In genomic region chr11:90587896-90588295, GRCh38 we compare ENCODE assay signal across 20 cellular contexts.
DNase-seq lines count a peak whose midpoint lies in the region; ATAC-seq, FAIRE-seq and TF ChIP-seq lines count a peak whose summit lies in the region.
"Had no signal": no experiment of that assay in that cellular context is flagged by ENCODE, and none has a peak within 500 bp of the region (broad histone marks: within the 10 kb centered on the region; RNA-seq: fewer than 3 reads in every experiment).

No MANE protein-coding gene starts in this region.

- no peaks in the 10 kb centered on the region for H3F3A ChIP-seq in PC-9 (ENCODE audit: insufficient read depth, low read depth)

- peaks cover under 1 to 2% of the 10 kb centered on the region in 2 donors for H3K9me3 Mint-ChIP-seq in stimulated activated naive B cell treated with anti-CD40 and anti-IgM and Interleukin-4, amounts not matched to agents 10 μg/mL and 1 μg/mL and 100 μg/mL, for 72 hours

- no peak overlapping the region for H3K4me3 Mint-ChIP-seq in stimulated activated naive B cell treated with anti-CD40 and anti-IgM and Interleukin-4, amounts not matched to agents 10 μg/mL and 1 μg/mL and 100 μg/mL, for 72 hours
- H3K4me3 Mint-ChIP-seq: CD4-positive, CD25-positive, alpha-beta regulatory T cell; CD8-positive, alpha-beta memory T cell had no signal

- H3K27ac Mint-ChIP-seq in stimulated activated naive B cell treated with anti-CD40 and anti-IgM and Interleukin-4, amounts not matched to agents 10 μg/mL and 1 μg/mL and 100 μg/mL, for 72 hours, result no peak overlapping the region
- H3K27ac Mint-ChIP-seq: CD4-positive, CD25-positive, alpha-beta regulatory T cell; CD8-positive, alpha-beta memory T cell had no signal

- H3K4me1 ChIP-seq in PC-9 (replicated peaks; ENCODE audit: insufficient read depth), result no peaks in the 10 kb centered on the region
- no peaks in the 10 kb centered on the region for H3K4me1 ChIP-seq in OCI-LY7 (ENCODE audit: insufficient read depth, low read length, poor library complexity, severe bottlenecking)
- H3K4me1 ChIP-seq: BE2C had no signal

- BruUV-seq in PC-9 (replicated peaks; lab: Mats Ljungman, UMichigan), result no TSS peak
- BruUV-seq in OCI-LY7 (replicated peaks; lab: Mats Ljungman, UMichigan), result no TSS peak

- ATAC-seq in stimulated activated naive B cell treated with anti-CD40 and anti-IgM and Interleukin-4, amounts not matched to agents 10 μg/mL and 1 μg/mL and 100 μg/mL, for 72 hours (replicated peaks), result no peak

- H3K4me2 ChIP-seq in PC-9 (no peak overlapping the region), OCI-LY7 (ENCODE audit: low read length) (no peak overlapping the region)

- no peaks in the 10 kb centered on the region for H3K27me3 Mint-ChIP-seq in stimulated activated naive B cell treated with anti-CD40 and anti-IgM and Interleukin-4, amounts not matched to agents 10 μg/mL and 1 μg/mL and 100 μg/mL, for 72 hours
- H3K27me3 Mint-ChIP-seq: CD4-positive, CD25-positive, alpha-beta regulatory T cell; CD8-positive, alpha-beta memory T cell had no signal

- H3K36me3 ChIP-seq in PC-9 (ENCODE audit: low read depth) (no peaks in the 10 kb centered on the region), OCI-LY7 (ENCODE audit: insufficient read depth, low read length) (no peaks in the 10 kb centered on the region)
- H3K36me3 ChIP-seq: BE2C had no signal

- H3K27ac ChIP-seq in PC-9 (no peak overlapping the region), OCI-LY7 (ENCODE audit: low read depth, low read length, poor library complexity, severe bottlenecking) (no peak overlapping the region)
- H3K27ac ChIP-seq: GM23248 had no signal

- 0 out of 2 replicates have a peak, but pooled peaks cover 3% of the 10 kb centered on the region for H3K9me2 ChIP-seq in PC-9 (ENCODE audit: insufficient read depth)
- no peaks in the 10 kb centered on the region for H3K9me2 ChIP-seq in OCI-LY7 (ENCODE audit: insufficient read depth, low read length)

- H3K79me2 ChIP-seq in PC-9 (ENCODE audit: low read depth) (no peaks in the 10 kb centered on the region), OCI-LY7 (ENCODE audit: insufficient read depth, low read depth, low read length) (no peaks in the 10 kb centered on the region)

- H3K4me3 ChIP-seq in GM12865 (ENCODE audit: low read depth, low read length) (no peak overlapping the region), PC-9 (no peak overlapping the region), OCI-LY7 (ENCODE audit: low read depth, low read length, poor library complexity, severe bottlenecking) (no peak overlapping the region)
- H3K4me3 ChIP-seq: GM23248 had no signal

- H3K27me3 ChIP-seq in PC-9 (ENCODE audit: insufficient read depth, low read depth), result no peaks in the 10 kb centered on the region
- H3K27me3 ChIP-seq: BE2C had no signal

- H2AFZ ChIP-seq in PC-9, result 0 out of 2 replicates have a peak overlapping the region, but pooled peaks have one; percentile 6
- H2AFZ ChIP-seq in OCI-LY7 (ENCODE audit: low read length), result no peak overlapping the region
- H2AFZ ChIP-seq: GM23248 had no signal

- intact Hi-C loops in PC-9 (cut with micrococcal nuclease; ENCODE audit: unreplicated experiment) (no loop called here), OCI-LY7 (cut with micrococcal nuclease; ENCODE audit: unreplicated experiment) (no loop called here)

- peak; percentile 21 for DNase-seq in GM12865 (ENCODE audit: low read depth)
- peak; percentile 10 for DNase-seq in HT1080 (ENCODE audit: low read depth)
- DNase-seq in PC-9, result no peak
- no peak for DNase-seq in stimulated activated naive B cell treated with anti-CD40 and anti-IgM and Interleukin-4, amounts not matched to agents 10 μg/mL and 1 μg/mL and 100 μg/mL, for 72 hours
- DNase-seq in frontal cortex (ENCODE audit: low spot score in 2 of 2), result no peak
- DNase-seq in OCI-LY7 (ENCODE audit: low spot score), result no peak
- DNase-seq: ACHN; BE2C; C1 segment of cervical spinal cord; CD4-positive, CD25-positive, alpha-beta regulatory T cell; CD8-positive, alpha-beta memory T cell; COR-L47; DMS 273 treated with DMSO at 0.1 percent for 48 hours; DMS53; DND-41; EL; GM23248; HCEC 1CT had no signal

- no peaks in the 10 kb centered on the region for H3K36me3 Mint-ChIP-seq in stimulated activated naive B cell treated with anti-CD40 and anti-IgM and Interleukin-4, amounts not matched to agents 10 μg/mL and 1 μg/mL and 100 μg/mL, for 72 hours
- H3K36me3 Mint-ChIP-seq: CD4-positive, CD25-positive, alpha-beta regulatory T cell; CD8-positive, alpha-beta memory T cell had no signal

- POLR2A ChIA-PET in PC-9 (lab: Charles Lee; ENCODE audit: unreplicated experiment), result no interaction called here
- POLR2A ChIA-PET in OCI-LY7 (lab: Charles Lee), result interaction anchor here (0.6 to 0.8 kb wide), 2 partner anchors 661 to 1521 kb away, joined by 3 read pairs; no protein-coding TSS in a partner anchor

- FAIRE-seq in frontal cortex (lab: Jason Lieb, UNC), result no peak
- FAIRE-seq: GM12892, H54 had no signal

- H4K20me1 ChIP-seq in PC-9 (ENCODE audit: insufficient read depth) (no peaks in the 10 kb centered on the region), OCI-LY7 (ENCODE audit: insufficient read depth, low read length) (no peaks in the 10 kb centered on the region)

- CTCF ChIA-PET in PC-9 (lab: Charles Lee), result no interaction called here
- CTCF ChIA-PET in OCI-LY7 (lab: Charles Lee; ENCODE audit: unreplicated experiment), result no interaction called here

- no peak for TF ChIP-seq CTCF in GM12865 (IDR thresholded peaks at IDR 0.05; ENCODE audit: insufficient read depth, low read depth, low read length, missing control alignments)
- TF ChIP-seq CTCF in PC-9 (conservative IDR thresholded peaks at IDR 0.05), result no peak
- no peak for TF ChIP-seq CTCF in OCI-LY7 (conservative IDR thresholded peaks at IDR 0.05; ENCODE audit: low read length)

- H3K9me3 ChIP-seq in PC-9 (ENCODE audit: insufficient read depth, low read depth) (no peaks in the 10 kb centered on the region), OCI-LY7 (ENCODE audit: low read length) (0 out of 2 replicates have a peak, but pooled peaks cover 4% of the 10 kb centered on the region)
- H3K9me3 ChIP-seq: BE2C had no signal

- no peaks in the 10 kb centered on the region for H3K4me1 Mint-ChIP-seq in stimulated activated naive B cell treated with anti-CD40 and anti-IgM and Interleukin-4, amounts not matched to agents 10 μg/mL and 1 μg/mL and 100 μg/mL, for 72 hours
- H3K4me1 Mint-ChIP-seq: CD4-positive, CD25-positive, alpha-beta regulatory T cell; CD8-positive, alpha-beta memory T cell had no signal

Comparison
In these comparisons a context has a peak if more than half of its experiments do, and no peak if none do; other contexts are left out.
1. DNase-seq: peak in GM12865 (single experiment) and HT1080 (single experiment); none in PC-9 (0 of 2), stimulated activated naive B cell treated with anti-CD40 and anti-IgM and Interleukin-4, amounts not matched to agents 10 μg/mL and 1 μg/mL and 100 μg/mL, for 72 hours (single experiment), frontal cortex (0 of 2) and OCI-LY7 (single experiment).